Comparison of ENCODE assay signal across 20 cellular contexts in genomic region chr10:76437011-76437410, GRCh38.
"Had no signal": no experiment of that assay in that cellular context is flagged by ENCODE, and none has a peak within 500 bp of the region (broad histone marks: within the 10 kb centered on the region; RNA-seq: fewer than 3 reads in every experiment).

No MANE protein-coding gene starts in this region.

- DNase-seq: activated CD4-positive, alpha-beta T cell treated with anti-CD3 and anti-CD28 coated beads, Interleukin-2, amount 50 U/mL, for 1 hour; activated CD4-positive, CD25-positive, alpha-beta regulatory T cell treated with anti-CD3 and anti-CD28 coated beads, Interleukin-2, amount 50 U/mL, for 72 hours; activated CD8-positive, alpha-beta memory T cell treated with anti-CD3 and anti-CD28 coated beads, Interleukin-2, amount 50 U/mL, for 4 hours; activated effector memory CD4-positive, alpha-beta T cell treated with Interleukin-2 at 50 U/mL for 16 hours; activated naive CD4-positive, alpha-beta T cell treated with anti-CD3 and anti-CD28 coated beads, Interleukin-2, amount 50 U/mL, for 16 hours; activated T-cell treated with anti-CD3 and anti-CD28 coated beads, Interleukin-2, amount 50 U/mL, for 48 hours; effector CD4-positive, alpha-beta T cell; foreskin fibroblast; head of caudate nucleus; kidney glomerular epithelial cell; mesenchymal stem cell; SHP77 treated with DMSO at 0.1 percent for 48 hours; stimulated activated CD4-positive, alpha-beta T cell treated with anti-CD3 and anti-CD28 coated beads, Interleukin-2, amount 100 ng/mL, for 24 hours; upper lobe of left lung had no signal

- H3K9me3 Mint-ChIP-seq: natural killer cell treated with Interleukin-12 subunit alpha and Interleukin-12 subunit beta and Interleukin-15 and Interleukin-18, amount 100 ng/mL, for 72 hours; stimulated activated naive CD8-positive, alpha-beta T cell treated with anti-CD3 and anti-CD28 coated beads, Interleukin-15, Interleukin-2, amounts not matched to agents 100 ng/mL and 50 ng/mL, for 24 hours; T-helper 1 cell treated with Interleukin-12 subunit alpha and Interleukin-12 subunit beta and Interleukin-4 antibody, amounts not matched to agents 30 μg/mL and 1 μg/mL, for 36 hours had no signal

- H3K27me3 Mint-ChIP-seq: natural killer cell treated with Interleukin-12 subunit alpha and Interleukin-12 subunit beta and Interleukin-15 and Interleukin-18, amount 100 ng/mL, for 72 hours; stimulated activated naive CD8-positive, alpha-beta T cell treated with anti-CD3 and anti-CD28 coated beads, Interleukin-15, Interleukin-2, amounts not matched to agents 100 ng/mL and 50 ng/mL, for 24 hours had no signal

- H3K9ac ChIP-seq: parathyroid adenoma had no signal

- H3K27me3 ChIP-seq: breast epithelium, upper lobe of left lung had no signal

- H3K27ac Mint-ChIP-seq: natural killer cell treated with Interleukin-12 subunit alpha and Interleukin-12 subunit beta and Interleukin-15 and Interleukin-18, amount 100 ng/mL, for 72 hours; stimulated activated naive CD8-positive, alpha-beta T cell treated with anti-CD3 and anti-CD28 coated beads, Interleukin-15, Interleukin-2, amounts not matched to agents 100 ng/mL and 50 ng/mL, for 24 hours; T-helper 1 cell treated with Interleukin-12 subunit alpha and Interleukin-12 subunit beta and Interleukin-4 antibody, amounts not matched to agents 30 μg/mL and 1 μg/mL, for 36 hours had no signal

- H3K27ac ChIP-seq: breast epithelium, parathyroid adenoma, upper lobe of left lung had no signal

- H3K36me3 Mint-ChIP-seq: natural killer cell treated with Interleukin-12 subunit alpha and Interleukin-12 subunit beta and Interleukin-15 and Interleukin-18, amount 100 ng/mL, for 72 hours had no signal

- H2AFZ ChIP-seq: parathyroid adenoma had no signal

- H3K9me3 ChIP-seq: breast epithelium, upper lobe of left lung had no signal

- H3K4me3 Mint-ChIP-seq: natural killer cell treated with Interleukin-12 subunit alpha and Interleukin-12 subunit beta and Interleukin-15 and Interleukin-18, amount 100 ng/mL, for 72 hours; stimulated activated naive CD8-positive, alpha-beta T cell treated with anti-CD3 and anti-CD28 coated beads, Interleukin-15, Interleukin-2, amounts not matched to agents 100 ng/mL and 50 ng/mL, for 24 hours; T-helper 1 cell treated with Interleukin-12 subunit alpha and Interleukin-12 subunit beta and Interleukin-4 antibody, amounts not matched to agents 30 μg/mL and 1 μg/mL, for 36 hours had no signal

- H3K4me1 ChIP-seq: breast epithelium had no signal

- H3K79me2 ChIP-seq: parathyroid adenoma had no signal

- ATAC-seq: esophagus mucosa had no signal

- H3K36me3 ChIP-seq: breast epithelium, upper lobe of left lung had no signal

- H3K4me3 ChIP-seq: breast epithelium, upper lobe of left lung had no signal
